In the genomic region with DNA sequence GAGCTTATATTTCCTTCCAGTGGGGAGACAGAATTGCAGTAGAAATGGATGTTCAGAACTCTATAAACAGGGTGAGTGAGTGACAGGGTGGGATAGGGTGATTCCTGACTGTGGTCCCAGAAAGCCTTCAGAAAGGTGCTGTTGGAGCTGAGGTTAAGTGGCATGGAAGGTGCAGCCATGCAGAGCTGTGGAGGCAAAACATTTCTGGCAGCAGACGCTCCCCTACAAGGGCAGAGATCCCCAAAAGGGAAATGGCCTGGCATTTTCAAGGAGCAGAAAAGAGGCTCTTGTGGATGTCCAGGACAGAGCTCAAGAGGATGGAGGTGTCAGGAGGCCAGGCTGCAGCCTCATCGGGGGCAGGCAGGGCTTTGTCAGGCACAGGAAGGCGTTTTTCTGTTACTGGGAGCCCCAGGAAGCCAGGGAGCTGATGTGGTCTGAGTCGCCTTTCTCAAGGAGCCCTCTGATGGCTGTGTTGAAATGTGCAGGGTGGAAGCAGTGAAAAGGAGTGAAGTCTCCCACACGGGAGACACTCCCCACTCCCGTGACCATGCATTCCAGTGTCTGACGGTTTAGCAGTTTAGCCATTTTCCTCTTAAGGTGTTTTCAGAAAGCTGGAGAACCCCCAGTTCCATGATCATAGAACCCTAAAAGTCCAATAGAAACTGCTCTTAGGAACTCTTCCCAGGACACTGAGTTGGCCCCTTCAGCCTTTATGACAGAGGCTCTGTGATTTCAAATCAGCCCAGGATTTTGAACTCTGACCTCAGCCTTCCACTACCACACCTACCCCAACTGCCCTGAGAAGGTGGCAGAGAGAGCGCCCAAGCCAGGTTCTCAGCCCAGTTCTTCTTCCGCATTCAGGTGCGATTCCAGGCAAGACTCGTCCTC, we compare ENCODE assay signal across 8 cellular contexts.
DNase-seq lines count a peak whose midpoint lies in the region; ATAC-seq and TF ChIP-seq lines count a peak whose summit lies in the region.
"Had no signal": no experiment of that assay in that cellular context is flagged by ENCODE, and none has a peak within 500 bp of the region (broad histone marks: within the 10 kb centered on the region; RNA-seq: fewer than 3 reads in every experiment).

No MANE protein-coding gene starts in this region.

- H3K36me3 Mint-ChIP-seq in T-helper 2 cell treated with Interferon-gamma antibody and Interleukin-4, amounts not matched to agents 5 μg/mL and 100 μg/mL, for 36 hours (ENCODE audit: low read depth) = no peaks in the 10 kb centered on the region

- H3K4me1 ChIP-seq in gastroesophageal sphincter (peaks cover 18 to 82% (median 40%) of the 10 kb centered on the region in 3 donors), smooth muscle cell (ENCODE audit: low read depth) (peaks cover 39% of the 10 kb centered on the region)

- no peaks in the 10 kb centered on the region for H3K36me3 ChIP-seq in gastroesophageal sphincter
- H3K36me3 ChIP-seq in smooth muscle cell (ENCODE audit: low read depth) = no peaks in the 10 kb centered on the region

- peak overlapping the region; percentile 71 for H3K4me2 ChIP-seq in smooth muscle cell

- no peak overlapping the region for H3K4me3 Mint-ChIP-seq in T-helper 2 cell treated with Interferon-gamma antibody and Interleukin-4, amounts not matched to agents 5 μg/mL and 100 μg/mL, for 36 hours

- no peak overlapping the region for H3K9ac ChIP-seq in smooth muscle cell (ENCODE audit: low read depth)

- peak; percentile 32 for ATAC-seq in gastroesophageal sphincter
- ATAC-seq in HG03457 (IDR thresholded peaks at IDR 0.05; ENCODE audit: unreplicated experiment) = no peak

- H3K9me3 Mint-ChIP-seq in T-helper 2 cell treated with Interferon-gamma antibody and Interleukin-4, amounts not matched to agents 5 μg/mL and 100 μg/mL, for 36 hours = no peaks in the 10 kb centered on the region

- TF ChIP-seq CTCF in gastroesophageal sphincter (IDR thresholded peaks at IDR 0.05) = peak in 3 of 4 experiments; percentile 33 to 55 (median 40)
- TF ChIP-seq CTCF in smooth muscle cell (IDR thresholded peaks at IDR 0.05; ENCODE audit: borderline replicate concordance, insufficient read depth, poor library complexity, severe bottlenecking) = peak; percentile 3

- H3K79me2 ChIP-seq in smooth muscle cell (ENCODE audit: low read depth) = no peaks in the 10 kb centered on the region

- H3K27me3 Mint-ChIP-seq in T-helper 2 cell treated with Interferon-gamma antibody and Interleukin-4, amounts not matched to agents 5 μg/mL and 100 μg/mL, for 36 hours (ENCODE audit: low read depth) = no peaks in the 10 kb centered on the region

- H3K9me3 ChIP-seq in gastroesophageal sphincter (no peaks in the 10 kb centered on the region), smooth muscle cell (replicated peaks; ENCODE audit: low read depth) (no peaks in the 10 kb centered on the region)

- DNase-seq in HCEC 1CT (peak; percentile 17), RPMI8226 (peak; percentile 15), smooth muscle cell (lab: John Stamatoyannopoulos, UW; ENCODE audit: unreplicated experiment) (no peak), DMS53 treated with DMSO at 0.1 percent for 48 hours (lab: John Stamatoyannopoulos, UW; ENCODE audit: unreplicated experiment) (no peak)
- DNase-seq in T-helper 2 cell treated with Interferon-gamma antibody and Interleukin-4, amounts not matched to agents 5 μg/mL and 100 μg/mL, for 36 hours (ENCODE audit: low spot score) = no peak
- DNase-seq: NCI-H1694 treated with DMSO at 0.1 percent for 48 hours had no signal

- H3K27ac Mint-ChIP-seq in T-helper 2 cell treated with Interferon-gamma antibody and Interleukin-4, amounts not matched to agents 5 μg/mL and 100 μg/mL, for 36 hours = no peak overlapping the region

- peaks cover 22% of the 10 kb centered on the region for H3F3A ChIP-seq in smooth muscle cell (ENCODE audit: low read depth)

- peak overlapping the region; percentile 77 to 86 (median 80) for H3K27ac ChIP-seq in gastroesophageal sphincter
- H3K27ac ChIP-seq in smooth muscle cell (ENCODE audit: low read depth) = no peak overlapping the region

- H3K4me1 Mint-ChIP-seq in T-helper 2 cell treated with Interferon-gamma antibody and Interleukin-4, amounts not matched to agents 5 μg/mL and 100 μg/mL, for 36 hours (ENCODE audit: low read depth) = no peaks in the 10 kb centered on the region

- no peak for TF ChIP-seq EP300 in gastroesophageal sphincter (IDR thresholded peaks at IDR 0.05)

- H3K4me3 ChIP-seq in gastroesophageal sphincter (no peak overlapping the region), smooth muscle cell (no peak overlapping the region)

- H2AFZ ChIP-seq in smooth muscle cell (ENCODE audit: low read depth) = peak overlapping the region; percentile 65

- no peak for TF ChIP-seq POLR2A in gastroesophageal sphincter (IDR thresholded peaks at IDR 0.05)

- 59 to 92% methylated on average over 5 to 8 of the region's 11 CpGs for WGBS in gastroesophageal sphincter (ENCODE audit: low coverage in 1 of 2), 2 donors
- WGBS in smooth muscle cell (ENCODE audit: low lambda C conversion rate) = 53% methylated on average over 11 of the region's 11 CpGs

- H4K20me1 ChIP-seq in smooth muscle cell (ENCODE audit: low read depth) = no peaks in the 10 kb centered on the region

- H3K27me3 ChIP-seq in gastroesophageal sphincter (no peaks in the 10 kb centered on the region), smooth muscle cell (ENCODE audit: low read depth) (no peaks in the 10 kb centered on the region)

Comparison
In these comparisons a context has a peak if more than half of its experiments do, and no peak if none do; other contexts are left out.
1. DNase-seq: peak in HCEC 1CT (single experiment) and RPMI8226 (single experiment); none in smooth muscle cell (single experiment), DMS53 treated with DMSO at 0.1 percent for 48 hours (single experiment) and T-helper 2 cell treated with Interferon-gamma antibody and Interleukin-4, amounts not matched to agents 5 μg/mL and 100 μg/mL, for 36 hours (single experiment).